In genomic region chr9:129365196-129365595, GRCh38 we compare ENCODE assay signal across 27 cellular contexts.
"Had no signal": no experiment of that assay in that cellular context is flagged by ENCODE, and none has a peak within 500 bp of the region (broad histone marks: within the 10 kb centered on the region; RNA-seq: fewer than 3 reads in every experiment).

No MANE protein-coding gene starts in this region.

- H3K4me1 ChIP-seq: gastroesophageal sphincter, heart right ventricle, left ventricle myocardium inferior, pancreas, testis, upper lobe of left lung had no signal

- H3K4me1 Mint-ChIP-seq: activated CD4-positive, alpha-beta T cell treated with anti-CD3 and anti-CD28 coated beads for 36 hours had no signal

- DNase-seq: activated CD4-positive, alpha-beta memory T cell treated with anti-CD3 and anti-CD28 coated beads for 36 hours; activated CD4-positive, alpha-beta T cell treated with anti-CD3 and anti-CD28 coated beads for 36 hours; activated T-cell treated with anti-CD3 and anti-CD28 coated beads for 4 hours; amniotic stem cell; body of pancreas; central memory CD4-positive, alpha-beta T cell; dorsolateral prefrontal cortex; endodermal cell; erythroblast; heart right ventricle; left ventricle myocardium inferior; naive thymus-derived CD4-positive, alpha-beta T cell; pancreas; small intestine; stimulated activated CD4-positive, alpha-beta T cell treated with anti-CD3 and anti-CD28 coated beads, Interleukin-15, amount 100 ng/mL, for 24 hours; stimulated activated CD4-positive, alpha-beta T cell treated with anti-CD3 and anti-CD28 coated beads, Interleukin-2, amount 100 ng/mL, for 48 hours; stimulated activated naive CD8-positive, alpha-beta T cell treated with anti-CD3 and anti-CD28 coated beads, Interleukin-15, amount 100 ng/mL, for 72 hours; T-cell; testis; upper lobe of left lung had no signal

- H3K27me3 ChIP-seq: body of pancreas, dorsolateral prefrontal cortex, gastroesophageal sphincter, heart right ventricle, pancreas, right lobe of liver, testis, upper lobe of left lung had no signal

- H3K4me3 Mint-ChIP-seq: activated CD4-positive, alpha-beta memory T cell treated with anti-CD3 and anti-CD28 coated beads for 36 hours; activated CD4-positive, alpha-beta T cell treated with anti-CD3 and anti-CD28 coated beads for 36 hours; activated naive CD8-positive, alpha-beta T cell; activated T-helper 1 cell treated with anti-CD3 and anti-CD28 coated beads, Interleukin-12 subunit alpha, Interleukin-12 subunit beta, Interleukin-2, Interleukin-4 antibody, amounts not matched to agents 30 ng/mL and 10 ng/mL and 1 ng/mL, durations not matched to agents 14 hours and 24 hours and 36 hours; endodermal cell; memory B cell; naive thymus-derived CD4-positive, alpha-beta T cell; stimulated activated naive CD8-positive, alpha-beta T cell treated with anti-CD3 and anti-CD28 coated beads, Interleukin-15, amount 100 ng/mL, for 72 hours; T-cell; WTC11 had no signal

- H3K9me3 ChIP-seq: body of pancreas, pancreas, testis had no signal

- H3K27ac ChIP-seq: body of pancreas, dorsolateral prefrontal cortex, gastroesophageal sphincter, heart right ventricle, left ventricle myocardium inferior, pancreas, right lobe of liver, testis, upper lobe of left lung had no signal

- H3K36me3 ChIP-seq: gastroesophageal sphincter, heart right ventricle, left ventricle myocardium inferior, pancreas, right lobe of liver, upper lobe of left lung had no signal

- H3K27me3 Mint-ChIP-seq: activated CD4-positive, alpha-beta T cell treated with anti-CD3 and anti-CD28 coated beads for 36 hours; activated naive CD8-positive, alpha-beta T cell; stimulated activated naive CD8-positive, alpha-beta T cell treated with anti-CD3 and anti-CD28 coated beads, Interleukin-15, amount 100 ng/mL, for 72 hours had no signal

- H3K27ac Mint-ChIP-seq: activated CD4-positive, alpha-beta memory T cell treated with anti-CD3 and anti-CD28 coated beads for 36 hours; activated CD4-positive, alpha-beta T cell treated with anti-CD3 and anti-CD28 coated beads for 36 hours; activated naive CD8-positive, alpha-beta T cell; activated T-helper 1 cell treated with anti-CD3 and anti-CD28 coated beads, Interleukin-12 subunit alpha, Interleukin-12 subunit beta, Interleukin-2, Interleukin-4 antibody, amounts not matched to agents 30 ng/mL and 10 ng/mL and 1 ng/mL, durations not matched to agents 14 hours and 24 hours and 36 hours; endodermal cell; memory B cell; naive thymus-derived CD4-positive, alpha-beta T cell; stimulated activated naive CD8-positive, alpha-beta T cell treated with anti-CD3 and anti-CD28 coated beads, Interleukin-15, amount 100 ng/mL, for 72 hours; T-cell; WTC11 had no signal

- H3K9me3 Mint-ChIP-seq: activated T-helper 1 cell treated with anti-CD3 and anti-CD28 coated beads, Interleukin-12 subunit alpha, Interleukin-12 subunit beta, Interleukin-2, Interleukin-4 antibody, amounts not matched to agents 30 ng/mL and 10 ng/mL and 1 ng/mL, durations not matched to agents 14 hours and 24 hours and 36 hours; memory B cell had no signal

- H3K4me3 ChIP-seq: body of pancreas, dorsolateral prefrontal cortex, gastroesophageal sphincter, heart right ventricle, left ventricle myocardium inferior, pancreas, right lobe of liver, testis, upper lobe of left lung had no signal

- FAIRE-seq: colon, pancreas, small intestine had no signal

- H3K36me3 Mint-ChIP-seq: activated CD4-positive, alpha-beta memory T cell treated with anti-CD3 and anti-CD28 coated beads for 36 hours; activated naive CD8-positive, alpha-beta T cell; memory B cell; naive thymus-derived CD4-positive, alpha-beta T cell; T-cell had no signal

- ATAC-seq: activated CD4-positive, alpha-beta T cell treated with anti-CD3 and anti-CD28 coated beads for 36 hours; body of pancreas; gastroesophageal sphincter; heart right ventricle; naive thymus-derived CD4-positive, alpha-beta T cell; stimulated activated naive CD8-positive, alpha-beta T cell treated with anti-CD3 and anti-CD28 coated beads, Interleukin-15, amount 100 ng/mL, for 72 hours; T-cell; WTC11 had no signal
